Comparison of ENCODE assay signal across 1 cellular context in the genomic region with DNA sequence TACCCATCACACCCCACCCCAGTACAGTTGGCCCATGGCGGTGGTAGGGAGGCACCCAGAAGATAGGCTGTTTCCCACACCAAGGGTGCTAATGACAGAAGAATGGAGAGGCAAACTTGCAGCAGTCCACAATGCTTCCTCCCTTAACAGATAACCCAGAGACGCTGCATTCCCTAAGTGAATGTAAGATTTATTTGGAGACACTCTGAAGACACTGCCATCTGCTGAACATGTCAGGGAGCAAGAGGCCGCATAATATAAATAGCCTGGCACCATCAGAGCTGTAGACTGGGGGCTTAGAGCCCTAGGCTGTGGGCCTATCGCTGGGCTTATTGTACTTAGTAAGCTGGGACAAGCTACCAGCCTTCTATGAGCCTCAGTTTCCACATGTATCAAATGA.
TF ChIP-seq lines count a peak whose summit lies in the region.

No MANE protein-coding gene starts in this region.

TF ChIP-seq in GM23338, 12 proteins besides CTCF, POLR2A, EP300 and RAD21:
- TF ChIP-seq, protein P1, sequence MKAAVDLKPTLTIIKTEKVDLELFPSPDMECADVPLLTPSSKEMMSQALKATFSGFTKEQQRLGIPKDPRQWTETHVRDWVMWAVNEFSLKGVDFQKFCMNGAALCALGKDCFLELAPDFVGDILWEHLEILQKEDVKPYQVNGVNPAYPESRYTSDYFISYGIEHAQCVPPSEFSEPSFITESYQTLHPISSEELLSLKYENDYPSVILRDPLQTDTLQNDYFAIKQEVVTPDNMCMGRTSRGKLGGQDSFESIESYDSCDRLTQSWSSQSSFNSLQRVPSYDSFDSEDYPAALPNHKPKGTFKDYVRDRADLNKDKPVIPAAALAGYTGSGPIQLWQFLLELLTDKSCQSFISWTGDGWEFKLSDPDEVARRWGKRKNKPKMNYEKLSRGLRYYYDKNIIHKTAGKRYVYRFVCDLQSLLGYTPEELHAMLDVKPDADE (IDR thresholded peaks at IDR 0.05): no peak
- no peak for TF ChIP-seq ZNF331 (CRISPR knock-in tag; IDR thresholded peaks at IDR 0.05; ENCODE audit: low read depth)
- TF ChIP-seq, protein P2, sequence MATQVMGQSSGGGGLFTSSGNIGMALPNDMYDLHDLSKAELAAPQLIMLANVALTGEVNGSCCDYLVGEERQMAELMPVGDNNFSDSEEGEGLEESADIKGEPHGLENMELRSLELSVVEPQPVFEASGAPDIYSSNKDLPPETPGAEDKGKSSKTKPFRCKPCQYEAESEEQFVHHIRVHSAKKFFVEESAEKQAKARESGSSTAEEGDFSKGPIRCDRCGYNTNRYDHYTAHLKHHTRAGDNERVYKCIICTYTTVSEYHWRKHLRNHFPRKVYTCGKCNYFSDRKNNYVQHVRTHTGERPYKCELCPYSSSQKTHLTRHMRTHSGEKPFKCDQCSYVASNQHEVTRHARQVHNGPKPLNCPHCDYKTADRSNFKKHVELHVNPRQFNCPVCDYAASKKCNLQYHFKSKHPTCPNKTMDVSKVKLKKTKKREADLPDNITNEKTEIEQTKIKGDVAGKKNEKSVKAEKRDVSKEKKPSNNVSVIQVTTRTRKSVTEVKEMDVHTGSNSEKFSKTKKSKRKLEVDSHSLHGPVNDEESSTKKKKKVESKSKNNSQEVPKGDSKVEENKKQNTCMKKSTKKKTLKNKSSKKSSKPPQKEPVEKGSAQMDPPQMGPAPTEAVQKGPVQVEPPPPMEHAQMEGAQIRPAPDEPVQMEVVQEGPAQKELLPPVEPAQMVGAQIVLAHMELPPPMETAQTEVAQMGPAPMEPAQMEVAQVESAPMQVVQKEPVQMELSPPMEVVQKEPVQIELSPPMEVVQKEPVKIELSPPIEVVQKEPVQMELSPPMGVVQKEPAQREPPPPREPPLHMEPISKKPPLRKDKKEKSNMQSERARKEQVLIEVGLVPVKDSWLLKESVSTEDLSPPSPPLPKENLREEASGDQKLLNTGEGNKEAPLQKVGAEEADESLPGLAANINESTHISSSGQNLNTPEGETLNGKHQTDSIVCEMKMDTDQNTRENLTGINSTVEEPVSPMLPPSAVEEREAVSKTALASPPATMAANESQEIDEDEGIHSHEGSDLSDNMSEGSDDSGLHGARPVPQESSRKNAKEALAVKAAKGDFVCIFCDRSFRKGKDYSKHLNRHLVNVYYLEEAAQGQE (IDR thresholded peaks at IDR 0.05; ENCODE audit: unreplicated experiment): no peak
- TF ChIP-seq, protein P3, sequence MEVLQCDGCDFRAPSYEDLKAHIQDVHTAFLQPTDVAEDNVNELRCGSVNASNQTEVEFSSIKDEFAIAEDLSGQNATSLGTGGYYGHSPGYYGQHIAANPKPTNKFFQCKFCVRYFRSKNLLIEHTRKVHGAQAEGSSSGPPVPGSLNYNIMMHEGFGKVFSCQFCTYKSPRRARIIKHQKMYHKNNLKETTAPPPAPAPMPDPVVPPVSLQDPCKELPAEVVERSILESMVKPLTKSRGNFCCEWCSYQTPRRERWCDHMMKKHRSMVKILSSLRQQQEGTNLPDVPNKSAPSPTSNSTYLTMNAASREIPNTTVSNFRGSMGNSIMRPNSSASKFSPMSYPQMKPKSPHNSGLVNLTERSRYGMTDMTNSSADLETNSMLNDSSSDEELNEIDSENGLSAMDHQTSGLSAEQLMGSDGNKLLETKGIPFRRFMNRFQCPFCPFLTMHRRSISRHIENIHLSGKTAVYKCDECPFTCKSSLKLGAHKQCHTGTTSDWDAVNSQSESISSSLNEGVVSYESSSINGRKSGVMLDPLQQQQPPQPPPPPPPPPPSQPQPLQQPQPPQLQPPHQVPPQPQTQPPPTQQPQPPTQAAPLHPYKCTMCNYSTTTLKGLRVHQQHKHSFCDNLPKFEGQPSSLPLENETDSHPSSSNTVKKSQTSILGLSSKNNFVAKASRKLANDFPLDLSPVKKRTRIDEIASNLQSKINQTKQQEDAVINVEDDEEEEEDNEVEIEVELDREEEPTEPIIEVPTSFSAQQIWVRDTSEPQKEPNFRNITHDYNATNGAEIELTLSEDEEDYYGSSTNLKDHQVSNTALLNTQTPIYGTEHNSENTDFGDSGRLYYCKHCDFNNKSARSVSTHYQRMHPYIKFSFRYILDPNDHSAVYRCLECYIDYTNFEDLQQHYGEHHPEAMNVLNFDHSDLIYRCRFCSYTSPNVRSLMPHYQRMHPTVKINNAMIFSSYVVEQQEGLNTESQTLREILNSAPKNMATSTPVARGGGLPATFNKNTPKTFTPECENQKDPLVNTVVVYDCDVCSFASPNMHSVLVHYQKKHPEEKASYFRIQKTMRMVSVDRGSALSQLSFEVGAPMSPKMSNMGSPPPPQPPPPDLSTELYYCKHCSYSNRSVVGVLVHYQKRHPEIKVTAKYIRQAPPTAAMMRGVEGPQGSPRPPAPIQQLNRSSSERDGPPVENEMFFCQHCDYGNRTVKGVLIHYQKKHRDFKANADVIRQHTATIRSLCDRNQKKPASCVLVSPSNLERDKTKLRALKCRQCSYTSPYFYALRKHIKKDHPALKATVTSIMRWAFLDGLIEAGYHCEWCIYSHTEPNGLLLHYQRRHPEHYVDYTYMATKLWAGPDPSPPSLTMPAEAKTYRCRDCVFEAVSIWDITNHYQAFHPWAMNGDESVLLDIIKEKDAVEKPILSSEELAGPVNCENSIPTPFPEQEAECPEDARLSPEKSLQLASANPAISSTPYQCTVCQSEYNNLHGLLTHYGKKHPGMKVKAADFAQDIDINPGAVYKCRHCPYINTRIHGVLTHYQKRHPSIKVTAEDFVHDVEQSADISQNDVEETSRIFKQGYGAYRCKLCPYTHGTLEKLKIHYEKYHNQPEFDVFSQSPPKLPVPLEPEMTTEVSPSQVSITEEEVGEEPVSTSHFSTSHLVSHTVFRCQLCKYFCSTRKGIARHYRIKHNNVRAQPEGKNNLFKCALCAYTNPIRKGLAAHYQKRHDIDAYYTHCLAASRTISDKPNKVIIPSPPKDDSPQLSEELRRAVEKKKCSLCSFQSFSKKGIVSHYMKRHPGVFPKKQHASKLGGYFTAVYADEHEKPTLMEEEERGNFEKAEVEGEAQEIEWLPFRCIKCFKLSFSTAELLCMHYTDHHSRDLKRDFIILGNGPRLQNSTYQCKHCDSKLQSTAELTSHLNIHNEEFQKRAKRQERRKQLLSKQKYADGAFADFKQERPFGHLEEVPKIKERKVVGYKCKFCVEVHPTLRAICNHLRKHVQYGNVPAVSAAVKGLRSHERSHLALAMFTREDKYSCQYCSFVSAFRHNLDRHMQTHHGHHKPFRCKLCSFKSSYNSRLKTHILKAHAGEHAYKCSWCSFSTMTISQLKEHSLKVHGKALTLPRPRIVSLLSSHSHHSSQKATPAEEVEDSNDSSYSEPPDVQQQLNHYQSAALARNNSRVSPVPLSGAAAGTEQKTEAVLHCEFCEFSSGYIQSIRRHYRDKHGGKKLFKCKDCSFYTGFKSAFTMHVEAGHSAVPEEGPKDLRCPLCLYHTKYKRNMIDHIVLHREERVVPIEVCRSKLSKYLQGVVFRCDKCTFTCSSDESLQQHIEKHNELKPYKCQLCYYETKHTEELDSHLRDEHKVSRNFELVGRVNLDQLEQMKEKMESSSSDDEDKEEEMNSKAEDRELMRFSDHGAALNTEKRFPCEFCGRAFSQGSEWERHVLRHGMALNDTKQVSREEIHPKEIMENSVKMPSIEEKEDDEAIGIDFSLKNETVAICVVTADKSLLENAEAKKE (CRISPR knock-in tag; IDR thresholded peaks at IDR 0.05): no peak
- TF ChIP-seq CREB1 (CRISPR knock-in tag; IDR thresholded peaks at IDR 0.05; ENCODE audit: low read depth): no peak
- no peak for TF ChIP-seq EZH2 (IDR thresholded peaks at IDR 0.05; ENCODE audit: low read depth, unreplicated experiment)
- no peak for TF ChIP-seq POLR2AphosphoS5 (IDR thresholded peaks at IDR 0.05; ENCODE audit: low read depth)
- TF ChIP-seq ZNF114 (CRISPR knock-in tag; IDR thresholded peaks at IDR 0.05): no peak
- no peak for TF ChIP-seq STAT1 (IDR thresholded peaks at IDR 0.05; ENCODE audit: unreplicated experiment)
- TF ChIP-seq NANOG (IDR thresholded peaks at IDR 0.05; ENCODE audit: borderline replicate concordance): no peak
- no peak for TF ChIP-seq JUNB (IDR thresholded peaks at IDR 0.05; ENCODE audit: unreplicated experiment)
- TF ChIP-seq EZH2phosphoT487 (IDR thresholded peaks at IDR 0.05; ENCODE audit: unreplicated experiment): no peak
